In the genomic region with DNA sequence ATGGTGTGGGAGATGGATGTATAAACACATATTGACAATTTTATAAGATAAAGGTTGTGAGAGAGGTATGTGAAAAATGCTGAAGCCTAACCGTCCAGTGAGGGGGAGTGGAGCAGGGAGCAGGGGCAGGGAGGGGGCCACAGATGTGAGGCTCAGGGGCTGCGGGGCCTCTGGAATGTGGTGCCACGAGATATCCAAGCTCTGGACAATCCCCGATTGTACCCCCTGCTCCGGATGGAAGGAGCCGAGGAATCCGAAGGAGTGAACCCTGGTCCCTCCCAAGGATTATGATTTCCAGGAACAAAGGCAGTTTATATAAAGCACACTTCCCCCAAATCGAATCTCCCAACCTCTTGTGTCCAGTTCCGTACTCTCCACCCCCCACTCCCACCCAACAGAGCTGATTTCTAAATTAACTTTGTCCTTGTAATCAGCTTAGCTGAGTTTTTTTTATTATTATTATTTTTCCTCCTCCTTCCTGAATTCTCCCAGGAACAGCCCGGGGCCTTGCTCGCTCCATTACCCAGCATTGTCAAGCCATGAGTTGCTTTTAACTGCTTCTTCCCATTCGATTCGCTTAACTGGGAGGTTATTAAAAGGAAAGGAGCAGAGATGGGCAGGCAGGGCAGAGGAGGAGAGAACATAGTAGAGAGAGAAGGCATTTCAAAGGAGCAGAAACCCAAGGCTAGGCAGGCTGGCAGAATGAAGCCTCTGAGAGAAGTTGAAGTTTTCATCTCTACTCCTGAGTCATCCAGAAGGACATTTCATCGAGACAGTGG, we compare ENCODE assay signal across 10 cellular contexts. TPM values are rescaled to one million over a fixed set of nuclear protein-coding genes. Genes with fewer than 3 reads are reported as not detected.
DNase-seq lines count a peak whose midpoint lies in the region; ATAC-seq and TF ChIP-seq lines count a peak whose summit lies in the region.
"Had no signal": no experiment of that assay in that cellular context is flagged by ENCODE, and none has a peak within 500 bp of the region (broad histone marks: within the 10 kb centered on the region; RNA-seq: fewer than 3 reads in every experiment).

No MANE protein-coding gene starts in this region.

- H3K27ac Mint-ChIP-seq in Calu3 (ENCODE audit: unreplicated experiment): peak overlapping the region; percentile 52
- H3K27ac Mint-ChIP-seq in stimulated activated effector memory CD8-positive, alpha-beta T cell treated with anti-CD3 and anti-CD28 coated beads, Interleukin-12 subunit alpha, Interleukin-12 subunit beta, amount 100 ng/mL, for 72 hours: no peak overlapping the region
- H3K27ac Mint-ChIP-seq: dendritic cell treated with granulocyte-macrophage colony-stimulating factor and Interleukin-4, amounts not matched to agents 40 ng/mL and 50 ng/mL, for 4 days had no signal

- no TSS peak for BruUV-seq in Calu3 (replicated peaks; lab: Mats Ljungman, UMichigan)

- H3K27me3 Mint-ChIP-seq in Calu3 (ENCODE audit: unreplicated experiment): no peaks in the 10 kb centered on the region

- H3K4me3 Mint-ChIP-seq in Calu3 (ENCODE audit: low read depth, unreplicated experiment): no peak overlapping the region
- H3K4me3 Mint-ChIP-seq in stimulated activated effector memory CD8-positive, alpha-beta T cell treated with anti-CD3 and anti-CD28 coated beads, Interleukin-12 subunit alpha, Interleukin-12 subunit beta, amount 100 ng/mL, for 72 hours: no peak overlapping the region
- H3K4me3 Mint-ChIP-seq: dendritic cell treated with granulocyte-macrophage colony-stimulating factor and Interleukin-4, amounts not matched to agents 40 ng/mL and 50 ng/mL, for 4 days had no signal

- DNase-seq in Calu3: no peak
- peak; percentile 21 for DNase-seq in SW480 (ENCODE audit: low spot score)
- peak; percentile 83 for DNase-seq in foreskin melanocyte
- peak; percentile 92 for DNase-seq in renal cortical epithelial cell (ENCODE audit: low read depth)
- DNase-seq in stimulated activated effector memory CD8-positive, alpha-beta T cell treated with anti-CD3 and anti-CD28 coated beads, Interleukin-12 subunit alpha, Interleukin-12 subunit beta, amount 100 ng/mL, for 72 hours (ENCODE audit: low spot score in 2 of 2): no peak
- no peak for DNase-seq in activated CD4-positive, alpha-beta T cell treated with anti-CD3 and anti-CD28 coated beads, Interleukin-2, amount 50 U/mL, for 1 hour
- no peak for DNase-seq in NCI-H345 treated with DMSO at 0.1 percent for 48 hours (lab: John Stamatoyannopoulos, UW; ENCODE audit: unreplicated experiment)
- no peak for DNase-seq in NCI-H1105 treated with DMSO at 0.1 percent for 48 hours (lab: John Stamatoyannopoulos, UW)
- DNase-seq: Karpas-422 had no signal

- intact Hi-C loops in Calu3 (cut with micrococcal nuclease; ENCODE audit: unreplicated experiment): no loop called here

- H3K4me1 Mint-ChIP-seq in Calu3 (ENCODE audit: low read depth, unreplicated experiment): peaks cover 16% of the 10 kb centered on the region
- H3K4me1 Mint-ChIP-seq in stimulated activated effector memory CD8-positive, alpha-beta T cell treated with anti-CD3 and anti-CD28 coated beads, Interleukin-12 subunit alpha, Interleukin-12 subunit beta, amount 100 ng/mL, for 72 hours: no peaks in the 10 kb centered on the region

- no peak for ATAC-seq in stimulated activated effector memory CD8-positive, alpha-beta T cell treated with anti-CD3 and anti-CD28 coated beads, Interleukin-12 subunit alpha, Interleukin-12 subunit beta, amount 100 ng/mL, for 72 hours

- CTCF ChIA-PET in Calu3 (lab: Charles Lee): interaction anchor here (0.6 to 1.4 kb wide), 4 partner anchors 17 to 119 kb away, joined by 3 to 11 read pairs (median 4); no protein-coding TSS in a partner anchor

- no peaks in the 10 kb centered on the region for H3K9me3 Mint-ChIP-seq in Calu3 (ENCODE audit: low read depth, unreplicated experiment)
- H3K9me3 Mint-ChIP-seq in stimulated activated effector memory CD8-positive, alpha-beta T cell treated with anti-CD3 and anti-CD28 coated beads, Interleukin-12 subunit alpha, Interleukin-12 subunit beta, amount 100 ng/mL, for 72 hours: no peaks in the 10 kb centered on the region
- H3K9me3 Mint-ChIP-seq: dendritic cell treated with granulocyte-macrophage colony-stimulating factor and Interleukin-4, amounts not matched to agents 40 ng/mL and 50 ng/mL, for 4 days had no signal

- no peak for TF ChIP-seq CTCF in Calu3 (IDR thresholded peaks at IDR 0.05; ENCODE audit: unreplicated experiment)

- no peaks in the 10 kb centered on the region for H3K36me3 Mint-ChIP-seq in Calu3 (ENCODE audit: insufficient read depth, unreplicated experiment)
- no peaks in the 10 kb centered on the region for H3K36me3 Mint-ChIP-seq in stimulated activated effector memory CD8-positive, alpha-beta T cell treated with anti-CD3 and anti-CD28 coated beads, Interleukin-12 subunit alpha, Interleukin-12 subunit beta, amount 100 ng/mL, for 72 hours

RNA-seq across cellular contexts. Expression of a gene that starts 9.4 kb away (rescaled TPM):
- total RNA-seq in Calu3 (2022): 19.0 and 31.4 TPM in 2 replicates
- total RNA-seq in renal cortical epithelial cell: 161 and 297 TPM in 2 replicates

Comparison
In these comparisons a context has a peak if more than half of its experiments do, and no peak if none do; other contexts are left out.
1. DNase-seq: peak in SW480 (single experiment), foreskin melanocyte (single experiment) and renal cortical epithelial cell (single experiment); none in Calu3 (single experiment), stimulated activated effector memory CD8-positive, alpha-beta T cell treated with anti-CD3 and anti-CD28 coated beads, Interleukin-12 subunit alpha, Interleukin-12 subunit beta, amount 100 ng/mL, for 72 hours (0 of 2), activated CD4-positive, alpha-beta T cell treated with anti-CD3 and anti-CD28 coated beads, Interleukin-2, amount 50 U/mL, for 1 hour (single experiment), NCI-H345 treated with DMSO at 0.1 percent for 48 hours (single experiment) and NCI-H1105 treated with DMSO at 0.1 percent for 48 hours (single experiment).